18 cellular contexts compared by ENCODE assay signal in genomic region chr9:137352511-137353222, GRCh38. TPM values are rescaled to one million over a fixed set of nuclear protein-coding genes. Genes with fewer than 3 reads are reported as not detected.
"Had no signal": no experiment of that assay in that cellular context is flagged by ENCODE, and none has a peak within 500 bp of the region (broad histone marks: within the 10 kb centered on the region; RNA-seq: fewer than 3 reads in every experiment).

No MANE protein-coding gene starts in this region.

- ATAC-seq: activated CD4-positive, alpha-beta T cell treated with anti-CD3 and anti-CD28 coated beads for 36 hours; T-helper 17 cell had no signal

- DNase-seq: activated B cell treated with CpG ODN at 0.5 μM for 24 hours; activated CD4-positive, alpha-beta T cell treated with anti-CD3 and anti-CD28 coated beads for 36 hours; activated CD4-positive, alpha-beta T cell treated with anti-CD3 and anti-CD28 coated beads, Interleukin-2, amount 50 U/mL, for 4 hours; activated naive CD4-positive, alpha-beta T cell treated with Interleukin-2 at 50 U/mL for 16 hours; activated naive CD8-positive, alpha-beta T cell treated with anti-CD3 and anti-CD28 coated beads, Interleukin-2, amount 10 ng/mL, durations not matched to agents 7 days and 5 days; activated T-cell treated with anti-CD3 and anti-CD28 coated beads, Interleukin-2, amount 50 U/mL, for 48 hours; amniotic stem cell; cortex of kidney; erythroblast; foreskin fibroblast; kidney glomerular epithelial cell; nephron progenitor cell; nucleus accumbens; stimulated activated CD4-positive, alpha-beta T cell treated with anti-CD3 and anti-CD28 coated beads, Interleukin-4, amount 100 ng/mL, for 24 hours; stimulated activated naive CD4-positive, alpha-beta T cell treated with Interleukin-2 at 50 U/mL for 16 hours; T-helper 17 cell had no signal

- H3K4me1 Mint-ChIP-seq: activated B cell treated with CpG ODN at 0.5 μM for 24 hours; activated CD4-positive, alpha-beta T cell treated with anti-CD3 and anti-CD28 coated beads for 36 hours; activated naive CD8-positive, alpha-beta T cell treated with anti-CD3 and anti-CD28 coated beads, Interleukin-2, amount 10 ng/mL, durations not matched to agents 7 days and 5 days; memory B cell; nephron progenitor cell; T-helper 17 cell had no signal

- H3K4me3 Mint-ChIP-seq: activated B cell treated with CpG ODN at 0.5 μM for 24 hours; activated CD4-positive, alpha-beta T cell treated with anti-CD3 and anti-CD28 coated beads for 36 hours; activated naive CD8-positive, alpha-beta T cell treated with anti-CD3 and anti-CD28 coated beads, Interleukin-2, amount 10 ng/mL, durations not matched to agents 7 days and 5 days; memory B cell; nephron progenitor cell; T-helper 17 cell had no signal

- H3K27ac Mint-ChIP-seq: activated B cell treated with CpG ODN at 0.5 μM for 24 hours; activated CD4-positive, alpha-beta T cell treated with anti-CD3 and anti-CD28 coated beads for 36 hours; activated naive CD8-positive, alpha-beta T cell treated with anti-CD3 and anti-CD28 coated beads, Interleukin-2, amount 10 ng/mL, durations not matched to agents 7 days and 5 days; memory B cell; nephron progenitor cell; T-helper 17 cell had no signal

- H3K27me3 Mint-ChIP-seq: activated B cell treated with CpG ODN at 0.5 μM for 24 hours; activated CD4-positive, alpha-beta T cell treated with anti-CD3 and anti-CD28 coated beads for 36 hours; activated naive CD8-positive, alpha-beta T cell treated with anti-CD3 and anti-CD28 coated beads, Interleukin-2, amount 10 ng/mL, durations not matched to agents 7 days and 5 days; memory B cell; T-helper 17 cell had no signal

RNA-seq across cellular contexts. Expression of gene NRARP, which starts 50.6 kb away (rescaled TPM):
- total RNA-seq: fibroblast of lung had no signal
